Comparison of ENCODE assay signal across 23 cellular contexts in genomic region chr7:906776-907157, GRCh38. TPM values are rescaled to one million over a fixed set of nuclear protein-coding genes. Genes with fewer than 3 reads are reported as not detected.
DNase-seq lines count a peak whose midpoint lies in the region; ATAC-seq, FAIRE-seq and TF ChIP-seq lines count a peak whose summit lies in the region.
"Had no signal": no experiment of that assay in that cellular context is flagged by ENCODE, and none has a peak within 500 bp of the region (broad histone marks: within the 10 kb centered on the region; RNA-seq: fewer than 3 reads in every experiment).

No MANE protein-coding gene starts in this region.

- ATAC-seq in A549 (peak; percentile 7 to 19; a peak in 5 of 6 replicates), HG03469 (IDR thresholded peaks at IDR 0.05; ENCODE audit: unreplicated experiment) (no peak), HG02973 (IDR thresholded peaks at IDR 0.05; ENCODE audit: unreplicated experiment) (no peak), GM19397 (IDR thresholded peaks at IDR 0.05; ENCODE audit: unreplicated experiment) (no peak)
- ATAC-seq: stimulated activated effector memory CD8-positive, alpha-beta T cell treated with anti-CD3 and anti-CD28 coated beads, Interleukin-12 subunit alpha, Interleukin-12 subunit beta, amount 100 ng/mL, for 72 hours had no signal

- peaks cover 12% of the 10 kb centered on the region for H3K4me1 ChIP-seq in A549
- H3K4me1 ChIP-seq: SJCRH30 had no signal

- no peak overlapping the region for H3K4me3 ChIP-seq in A549
- H3K4me3 ChIP-seq: PC-9, SJCRH30, spleen, thoracic aorta, vagina had no signal

- 50% methylated on average over 8 of the region's 10 CpGs for WGBS in A549 (ENCODE audit: missing lambda C conversion rate)

- no peak for TF ChIP-seq CTCF in A549 (IDR thresholded peaks at IDR 0.05)

- no peak for TF ChIP-seq POLR2A in A549 (IDR thresholded peaks at IDR 0.05; ENCODE audit: low read length)

- POLR2A ChIA-PET in A549 (lab: Yijun Ruan, JAX): no interaction called here

- H3K4me2 ChIP-seq in A549: no peak overlapping the region
- H3K4me2 ChIP-seq: PC-9 had no signal

- H3K27ac ChIP-seq in A549: no peak overlapping the region
- H3K27ac ChIP-seq: epithelial cell of prostate, PC-9, SJCRH30, thoracic aorta, vagina had no signal

- DNase-seq in A549 (ENCODE audit: low read depth in 1 of 2, low spot score in 1 of 2) (peak in 1 of 2 experiments; percentile 55), ELR (ENCODE audit: low read depth) (peak; percentile 17), SW480 (ENCODE audit: low spot score) (peak; percentile 57), left kidney (ENCODE audit: low read depth, low spot score) (peak; percentile 28), HTR-8/SVneo (ENCODE audit: insufficient read length, low spot score) (no peak)
- DNase-seq: activated CD4-positive, alpha-beta T cell treated with anti-CD3 and anti-CD28 coated beads for 1 hour; EL; NCI-H1436; NCI-H510A; NK-92 treated with Interleukin-12 subunit alpha and Interleukin-12 subunit beta, amount 100 ng/mL, for 24 hours; PC-9; SJCRH30; spleen; stimulated activated CD4-positive, alpha-beta T cell treated with anti-CD3 and anti-CD28 coated beads, Interleukin-2, amount 100 ng/mL, for 48 hours; T-helper 1 cell had no signal

- FAIRE-seq in A549 (lab: Jason Lieb, UNC) (no peak), HTR-8/SVneo (lab: Jason Lieb, UNC) (no peak)
- FAIRE-seq: TTC549 had no signal

- TF ChIP-seq RAD21 in A549 (conservative IDR thresholded peaks at IDR 0.05 in 1 of 2, IDR thresholded peaks at IDR 0.05 in 1 of 2): no peak

- H3K9me3 ChIP-seq in A549: no peaks in the 10 kb centered on the region
- H3K9me3 ChIP-seq: SJCRH30, spleen, thoracic aorta, vagina had no signal

- CTCF ChIA-PET in A549 (lab: Yijun Ruan, JAX): interaction anchor here (1.0 to 3.8 kb wide), 7 partner anchors 21 to 270 kb away, joined by 3 to 37 read pairs (median 7); no protein-coding TSS in a partner anchor

- no peak for TF ChIP-seq EP300 in A549 (IDR thresholded peaks at IDR 0.05)

TF ChIP-seq in A549, 52 proteins besides CTCF, POLR2A, EP300 and RAD21:
- TF ChIP-seq HOXB5 (CRISPR knock-in tag; IDR thresholded peaks at IDR 0.05) (no peak), PBX3 (IDR thresholded peaks at IDR 0.05) (no peak), JUN (IDR thresholded peaks at IDR 0.05) (no peak), RNF2 (IDR thresholded peaks at IDR 0.05; ENCODE audit: borderline replicate concordance, low read depth) (no peak), MAX (IDR thresholded peaks at IDR 0.05) (no peak), TFCP2L1 (CRISPR knock-in tag; IDR thresholded peaks at IDR 0.05) (no peak), CBX2 (IDR thresholded peaks at IDR 0.05; ENCODE audit: borderline replicate concordance, low read depth) (no peak)

RNA-seq across cellular contexts. Expression of gene GET4, which starts 30.4 kb away (rescaled TPM):
- 21.5 and 26.1 TPM in 2 replicates for polyA plus RNA-seq in A549 (2011; rRNA removed)
- 58.0 and 75.8 TPM in 2 replicates for polyA plus RNA-seq in A549 (2012; cell fraction: cytosol; rRNA removed)
- 169 and 176 TPM in 2 replicates for polyA plus RNA-seq in A549 (2012; cell fraction: nucleus; rRNA removed)
- polyA plus RNA-seq in A549 (2017; fragmentation: RNase III; extraction: RNeasy Plus Mini Kit Qiagen cat#74134 plus additional on column Dnase treatment): 35.4 to 37.0 TPM (median 36.0 TPM) in 3 replicates
- polyA minus RNA-seq in A549 (2011; rRNA and poly(A)+ RNA removed): 19.3 and 22.8 TPM in 2 replicates

RNA-seq across cellular contexts. Expression of gene ADAP1, which starts 47.7 kb away (rescaled TPM):
- 1.7 and 2.2 TPM in 2 replicates for polyA plus RNA-seq in A549 (2011; rRNA removed)
- 3.5 and 5.0 TPM in 2 replicates for polyA plus RNA-seq in A549 (2012; cell fraction: cytosol; rRNA removed)
- polyA plus RNA-seq in A549 (2012; cell fraction: nucleus; rRNA removed): 7.4 and 7.9 TPM in 2 replicates
- polyA plus RNA-seq in A549 (2017; fragmentation: RNase III; extraction: RNeasy Plus Mini Kit Qiagen cat#74134 plus additional on column Dnase treatment): 1.1 to 2.5 TPM (median 1.9 TPM) in 3 replicates
- 2.1 and 2.2 TPM in 2 replicates for polyA minus RNA-seq in A549 (2011; rRNA and poly(A)+ RNA removed)

Comparison
In these comparisons a context has a peak if more than half of its experiments do, and no peak if none do; other contexts are left out.
1. ATAC-seq: peak in A549 (2 of 2); none in HG03469 (single experiment), HG02973 (single experiment) and GM19397 (single experiment).